Comparison of ENCODE assay signal across 1 cellular context in the genomic region with DNA sequence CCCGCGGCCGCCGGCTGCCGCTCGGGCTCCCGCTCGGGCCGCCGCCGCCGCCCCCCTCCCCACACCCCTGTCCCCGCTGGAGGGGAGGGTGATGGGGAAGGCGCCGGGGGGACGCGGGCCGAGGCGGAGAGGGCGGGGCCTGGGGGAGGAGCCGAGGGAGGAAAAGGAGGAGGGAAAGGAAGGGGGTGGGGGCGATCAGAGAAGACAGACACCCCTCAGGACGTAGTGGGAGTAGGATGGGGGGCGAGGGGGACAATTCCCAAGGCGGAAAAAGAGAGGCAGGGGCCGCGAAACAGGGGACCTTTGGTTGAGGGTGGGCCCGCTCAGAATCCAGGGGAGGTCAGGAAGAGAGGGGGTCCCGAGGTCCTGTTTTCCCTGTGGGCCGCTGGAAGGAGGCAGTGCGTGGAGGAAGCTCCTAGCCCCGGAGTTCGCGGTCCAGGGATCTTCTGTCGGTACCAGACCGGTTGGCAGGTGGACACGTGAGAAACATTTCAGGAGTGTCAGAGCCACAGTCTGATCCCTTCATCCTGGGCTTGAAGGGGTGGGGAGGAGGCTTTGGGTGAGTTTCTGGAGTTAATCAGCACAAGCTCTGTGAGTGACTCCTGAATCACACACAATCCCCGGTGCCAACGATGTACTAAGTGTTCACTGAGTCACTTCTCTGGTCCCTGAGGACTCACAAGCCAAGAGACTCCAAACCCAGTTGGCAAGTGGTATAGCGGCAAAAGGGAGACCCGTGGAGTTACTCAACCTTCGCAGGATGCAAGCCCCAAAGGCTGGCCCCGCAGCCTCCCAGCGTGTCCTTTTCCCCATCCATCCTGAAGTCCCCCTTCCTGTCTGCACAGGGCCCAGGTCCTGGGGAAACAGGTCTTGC.
A peak's percentile ranks its signal among the peaks of the same experiment; 100 is the strongest.
TF ChIP-seq lines count a peak whose summit lies in the region.

A gene with protein sequence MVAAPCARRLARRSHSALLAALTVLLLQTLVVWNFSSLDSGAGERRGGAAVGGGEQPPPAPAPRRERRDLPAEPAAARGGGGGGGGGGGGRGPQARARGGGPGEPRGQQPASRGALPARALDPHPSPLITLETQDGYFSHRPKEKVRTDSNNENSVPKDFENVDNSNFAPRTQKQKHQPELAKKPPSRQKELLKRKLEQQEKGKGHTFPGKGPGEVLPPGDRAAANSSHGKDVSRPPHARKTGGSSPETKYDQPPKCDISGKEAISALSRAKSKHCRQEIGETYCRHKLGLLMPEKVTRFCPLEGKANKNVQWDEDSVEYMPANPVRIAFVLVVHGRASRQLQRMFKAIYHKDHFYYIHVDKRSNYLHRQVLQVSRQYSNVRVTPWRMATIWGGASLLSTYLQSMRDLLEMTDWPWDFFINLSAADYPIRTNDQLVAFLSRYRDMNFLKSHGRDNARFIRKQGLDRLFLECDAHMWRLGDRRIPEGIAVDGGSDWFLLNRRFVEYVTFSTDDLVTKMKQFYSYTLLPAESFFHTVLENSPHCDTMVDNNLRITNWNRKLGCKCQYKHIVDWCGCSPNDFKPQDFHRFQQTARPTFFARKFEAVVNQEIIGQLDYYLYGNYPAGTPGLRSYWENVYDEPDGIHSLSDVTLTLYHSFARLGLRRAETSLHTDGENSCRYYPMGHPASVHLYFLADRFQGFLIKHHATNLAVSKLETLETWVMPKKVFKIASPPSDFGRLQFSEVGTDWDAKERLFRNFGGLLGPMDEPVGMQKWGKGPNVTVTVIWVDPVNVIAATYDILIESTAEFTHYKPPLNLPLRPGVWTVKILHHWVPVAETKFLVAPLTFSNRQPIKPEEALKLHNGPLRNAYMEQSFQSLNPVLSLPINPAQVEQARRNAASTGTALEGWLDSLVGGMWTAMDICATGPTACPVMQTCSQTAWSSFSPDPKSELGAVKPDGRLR (minus strand): TSS at position 90 of the 874 bp plus-strand sequence. CDS start 164 bp downstream, outside the sequence.

TF ChIP-seq in GM12878, 131 proteins besides CTCF, POLR2A, EP300 and RAD21 (continued from another document):
- no peak for TF ChIP-seq JUNB (IDR thresholded peaks at IDR 0.05)
- no peak for TF ChIP-seq RELA (IDR thresholded peaks at IDR 0.05; ENCODE audit: borderline replicate concordance, partially characterized antibody)
- peak in 1 of 2 experiments; percentile 20; a peak in 1 of 4 replicates for TF ChIP-seq IKZF2 (IDR thresholded peaks at IDR 0.05)
- TF ChIP-seq, protein P1, sequence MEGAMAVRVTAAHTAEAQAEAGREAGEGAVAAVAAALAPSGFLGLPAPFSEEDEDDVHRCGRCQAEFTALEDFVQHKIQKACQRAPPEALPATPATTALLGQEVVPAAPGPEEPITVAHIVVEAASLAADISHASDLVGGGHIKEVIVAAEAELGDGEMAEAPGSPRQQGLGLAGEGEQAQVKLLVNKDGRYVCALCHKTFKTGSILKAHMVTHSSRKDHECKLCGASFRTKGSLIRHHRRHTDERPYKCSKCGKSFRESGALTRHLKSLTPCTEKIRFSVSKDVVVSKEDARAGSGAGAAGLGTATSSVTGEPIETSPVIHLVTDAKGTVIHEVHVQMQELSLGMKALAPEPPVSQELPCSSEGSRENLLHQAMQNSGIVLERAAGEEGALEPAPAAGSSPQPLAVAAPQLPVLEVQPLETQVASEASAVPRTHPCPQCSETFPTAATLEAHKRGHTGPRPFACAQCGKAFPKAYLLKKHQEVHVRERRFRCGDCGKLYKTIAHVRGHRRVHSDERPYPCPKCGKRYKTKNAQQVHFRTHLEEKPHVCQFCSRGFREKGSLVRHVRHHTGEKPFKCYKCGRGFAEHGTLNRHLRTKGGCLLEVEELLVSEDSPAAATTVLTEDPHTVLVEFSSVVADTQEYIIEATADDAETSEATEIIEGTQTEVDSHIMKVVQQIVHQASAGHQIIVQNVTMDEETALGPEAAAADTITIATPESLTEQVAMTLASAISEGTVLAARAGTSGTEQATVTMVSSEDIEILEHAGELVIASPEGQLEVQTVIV (IDR thresholded peaks at IDR 0.05; ENCODE audit: borderline replicate concordance, partially characterized antibody), result no peak
- TF ChIP-seq EED (IDR thresholded peaks at IDR 0.05; ENCODE audit: low read depth), result peak; percentile 23; the same call in 1 of the 2 replicates
- TF ChIP-seq, protein P2, sequence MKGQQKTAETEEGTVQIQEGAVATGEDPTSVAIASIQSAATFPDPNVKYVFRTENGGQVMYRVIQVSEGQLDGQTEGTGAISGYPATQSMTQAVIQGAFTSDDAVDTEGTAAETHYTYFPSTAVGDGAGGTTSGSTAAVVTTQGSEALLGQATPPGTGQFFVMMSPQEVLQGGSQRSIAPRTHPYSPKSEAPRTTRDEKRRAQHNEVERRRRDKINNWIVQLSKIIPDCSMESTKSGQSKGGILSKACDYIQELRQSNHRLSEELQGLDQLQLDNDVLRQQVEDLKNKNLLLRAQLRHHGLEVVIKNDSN (IDR thresholded peaks at IDR 0.05; ENCODE audit: borderline replicate concordance, extremely low read length, insufficient read depth, low read depth, low read length), result no peak
- TF ChIP-seq, protein P3, sequence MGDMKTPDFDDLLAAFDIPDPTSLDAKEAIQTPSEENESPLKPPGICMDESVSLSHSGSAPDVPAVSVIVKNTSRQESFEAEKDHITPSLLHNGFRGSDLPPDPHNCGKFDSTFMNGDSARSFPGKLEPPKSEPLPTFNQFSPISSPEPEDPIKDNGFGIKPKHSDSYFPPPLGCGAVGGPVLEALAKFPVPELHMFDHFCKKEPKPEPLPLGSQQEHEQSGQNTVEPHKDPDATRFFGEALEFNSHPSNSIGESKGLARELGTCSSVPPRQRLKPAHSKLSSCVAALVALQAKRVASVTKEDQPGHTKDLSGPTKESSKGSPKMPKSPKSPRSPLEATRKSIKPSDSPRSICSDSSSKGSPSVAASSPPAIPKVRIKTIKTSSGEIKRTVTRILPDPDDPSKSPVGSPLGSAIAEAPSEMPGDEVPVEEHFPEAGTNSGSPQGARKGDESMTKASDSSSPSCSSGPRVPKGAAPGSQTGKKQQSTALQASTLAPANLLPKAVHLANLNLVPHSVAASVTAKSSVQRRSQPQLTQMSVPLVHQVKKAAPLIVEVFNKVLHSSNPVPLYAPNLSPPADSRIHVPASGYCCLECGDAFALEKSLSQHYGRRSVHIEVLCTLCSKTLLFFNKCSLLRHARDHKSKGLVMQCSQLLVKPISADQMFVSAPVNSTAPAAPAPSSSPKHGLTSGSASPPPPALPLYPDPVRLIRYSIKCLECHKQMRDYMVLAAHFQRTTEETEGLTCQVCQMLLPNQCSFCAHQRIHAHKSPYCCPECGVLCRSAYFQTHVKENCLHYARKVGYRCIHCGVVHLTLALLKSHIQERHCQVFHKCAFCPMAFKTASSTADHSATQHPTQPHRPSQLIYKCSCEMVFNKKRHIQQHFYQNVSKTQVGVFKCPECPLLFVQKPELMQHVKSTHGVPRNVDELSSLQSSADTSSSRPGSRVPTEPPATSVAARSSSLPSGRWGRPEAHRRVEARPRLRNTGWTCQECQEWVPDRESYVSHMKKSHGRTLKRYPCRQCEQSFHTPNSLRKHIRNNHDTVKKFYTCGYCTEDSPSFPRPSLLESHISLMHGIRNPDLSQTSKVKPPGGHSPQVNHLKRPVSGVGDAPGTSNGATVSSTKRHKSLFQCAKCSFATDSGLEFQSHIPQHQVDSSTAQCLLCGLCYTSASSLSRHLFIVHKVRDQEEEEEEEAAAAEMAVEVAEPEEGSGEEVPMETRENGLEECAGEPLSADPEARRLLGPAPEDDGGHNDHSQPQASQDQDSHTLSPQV (IDR thresholded peaks at IDR 0.05), result no peak
